Comparison of ENCODE assay signal across 23 cellular contexts in the genomic region with DNA sequence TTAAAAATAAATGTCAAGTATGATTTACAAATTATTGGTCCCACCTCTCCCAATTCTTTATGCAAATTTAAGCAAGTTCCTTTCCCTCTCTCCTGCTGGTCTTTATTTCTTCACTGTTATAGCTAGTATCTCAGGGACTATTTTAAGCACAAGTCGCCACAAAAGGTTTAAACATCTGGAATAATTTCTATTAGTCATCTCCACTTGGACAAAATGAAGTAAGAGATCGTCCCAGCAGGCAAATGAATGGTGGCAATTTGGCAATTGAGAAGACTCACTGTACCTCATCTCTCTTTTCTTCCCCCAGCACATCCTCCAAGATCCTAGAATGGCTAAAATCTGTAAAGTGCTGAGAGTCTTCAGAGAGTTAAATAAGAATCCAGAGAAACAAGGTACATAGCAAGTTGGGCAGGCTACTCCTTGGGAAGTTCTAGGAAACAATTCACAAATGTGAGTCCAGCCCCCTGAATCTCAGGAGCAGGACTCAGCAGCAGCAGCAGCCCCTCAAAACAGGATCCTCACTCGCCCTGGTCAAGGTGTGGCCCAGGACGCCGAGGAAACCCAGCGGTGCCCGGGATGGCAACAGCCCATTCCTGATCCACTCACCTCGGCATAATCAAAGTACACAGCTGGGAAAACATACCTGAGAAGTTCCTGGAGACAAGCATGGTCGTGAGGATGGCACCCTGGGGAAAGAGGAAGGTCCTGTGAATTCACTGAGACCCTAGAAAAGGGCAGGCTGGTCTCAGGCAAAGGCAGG. TPM values are rescaled to one million over a fixed set of nuclear protein-coding genes. Genes with fewer than 3 reads are reported as not detected.
DNase-seq lines count a peak whose midpoint lies in the region; ATAC-seq and TF ChIP-seq lines count a peak whose summit lies in the region.
"Had no signal": no experiment of that assay in that cellular context is flagged by ENCODE, and none has a peak within 500 bp of the region (broad histone marks: within the 10 kb centered on the region; RNA-seq: fewer than 3 reads in every experiment).

No MANE protein-coding gene starts in this region.

- 68 to 69% methylated on average over 9 of the region's 9 CpGs for WGBS in GM23248 (ENCODE audit: low coverage in 1 of 2, low lambda C conversion rate in 2 of 2, missing lambda C conversion rate in 2 of 2), 2 experiments

- no peaks in the 10 kb centered on the region; the same call in 1 of the 2 replicates for H3K36me3 ChIP-seq in GM23248 (ENCODE audit: low read depth)

- H3K4me1 Mint-ChIP-seq in activated T-helper 17 cell treated with anti-CD3 and anti-CD28 coated beads, Interleukin-2, amount 50 U/mL, for 72 hours: no peaks in the 10 kb centered on the region
- H3K4me1 Mint-ChIP-seq in stimulated activated effector memory CD8-positive, alpha-beta T cell treated with anti-CD3 and anti-CD28 coated beads, Interleukin-12 subunit alpha, Interleukin-12 subunit beta, amount 100 ng/mL, for 72 hours: no peaks in the 10 kb centered on the region
- H3K4me1 Mint-ChIP-seq: CD4-positive, alpha-beta memory T cell; immature natural killer cell had no signal

- in situ Hi-C loops in GM23248 (cut with MboI): no loop called here

- ATAC-seq in activated T-helper 17 cell treated with anti-CD3 and anti-CD28 coated beads, Interleukin-2, amount 50 U/mL, for 72 hours (replicated peaks): no peak
- no peak for ATAC-seq in stimulated activated effector memory CD8-positive, alpha-beta T cell treated with anti-CD3 and anti-CD28 coated beads, Interleukin-12 subunit alpha, Interleukin-12 subunit beta, amount 100 ng/mL, for 72 hours
- ATAC-seq in HG03159 (IDR thresholded peaks at IDR 0.05; ENCODE audit: unreplicated experiment): no peak
- ATAC-seq: activated T-cell treated with anti-CD3 and anti-CD28 coated beads, Interleukin-2, amount 50 U/mL, for 4 hours; gastroesophageal sphincter had no signal

- H2AFZ ChIP-seq in GM23248: no peak overlapping the region

- no peaks in the 10 kb centered on the region for H3K27me3 Mint-ChIP-seq in activated T-helper 17 cell treated with anti-CD3 and anti-CD28 coated beads, Interleukin-2, amount 50 U/mL, for 72 hours
- H3K27me3 Mint-ChIP-seq: CD4-positive, alpha-beta memory T cell had no signal

- no peak for TF ChIP-seq CTCF in fibroblast of villous mesenchyme (IDR thresholded peaks at IDR 0.05; ENCODE audit: insufficient read depth, low read depth, low read length)

- no peaks in the 10 kb centered on the region for H3K9me2 ChIP-seq in GM23248 (ENCODE audit: insufficient read depth)

- H3F3A ChIP-seq in GM23248 (ENCODE audit: insufficient read depth): peaks cover 32% of the 10 kb centered on the region

- peaks cover 78% of the 10 kb centered on the region for H3K36me3 Mint-ChIP-seq in activated T-helper 17 cell treated with anti-CD3 and anti-CD28 coated beads, Interleukin-2, amount 50 U/mL, for 72 hours (ENCODE audit: low read depth)
- peaks cover 25% of the 10 kb centered on the region for H3K36me3 Mint-ChIP-seq in stimulated activated effector memory CD8-positive, alpha-beta T cell treated with anti-CD3 and anti-CD28 coated beads, Interleukin-12 subunit alpha, Interleukin-12 subunit beta, amount 100 ng/mL, for 72 hours

- peak overlapping the region; percentile 61 for H3K27ac Mint-ChIP-seq in activated T-helper 17 cell treated with anti-CD3 and anti-CD28 coated beads, Interleukin-2, amount 50 U/mL, for 72 hours
- peak overlapping the region; percentile 23 for H3K27ac Mint-ChIP-seq in stimulated activated effector memory CD8-positive, alpha-beta T cell treated with anti-CD3 and anti-CD28 coated beads, Interleukin-12 subunit alpha, Interleukin-12 subunit beta, amount 100 ng/mL, for 72 hours
- H3K27ac Mint-ChIP-seq: activated naive CD4-positive, alpha-beta T cell treated with anti-CD3 and anti-CD28 coated beads for 36 hours had no signal

- DNase-seq in GM23248 (peak; percentile 79), fibroblast of villous mesenchyme (ENCODE audit: low read depth) (peak; percentile 30), NCI-H146 treated with DMSO at 0.1 percent for 48 hours (lab: John Stamatoyannopoulos, UW; ENCODE audit: unreplicated experiment) (no peak), NCI-H2081 treated with DMSO at 0.1 percent for 48 hours (lab: John Stamatoyannopoulos, UW) (no peak), NCI-H69 (lab: John Stamatoyannopoulos, UW) (no peak)
- no peak for DNase-seq in stimulated activated effector memory CD8-positive, alpha-beta T cell treated with anti-CD3 and anti-CD28 coated beads, Interleukin-12 subunit alpha, Interleukin-12 subunit beta, amount 100 ng/mL, for 72 hours (ENCODE audit: low spot score in 2 of 2)
- DNase-seq: activated CD4-positive, alpha-beta T cell treated with anti-CD3 and anti-CD28 coated beads for 4 hours; activated naive CD4-positive, alpha-beta T cell treated with anti-CD3 and anti-CD28 coated beads for 36 hours; activated T-cell treated with anti-CD3 and anti-CD28 coated beads, Interleukin-2, amount 50 U/mL, for 4 hours; AML-193; amygdala; CD4-positive, alpha-beta memory T cell; hippocampal formation; immature natural killer cell; mesendoderm; NCI-H2029 treated with DMSO at 0.1 percent for 48 hours; NCI-H82; stimulated activated naive CD4-positive, alpha-beta T cell treated with Interleukin-2 at 50 U/mL for 16 hours had no signal

- no peaks in the 10 kb centered on the region for H3K9me3 ChIP-seq in GM23248 (ENCODE audit: low read depth)
- H3K9me3 ChIP-seq: gastroesophageal sphincter had no signal

- H3K4me1 ChIP-seq in GM23248 (ENCODE audit: insufficient read depth): peaks cover 25% of the 10 kb centered on the region

- H3K9me3 Mint-ChIP-seq in activated T-helper 17 cell treated with anti-CD3 and anti-CD28 coated beads, Interleukin-2, amount 50 U/mL, for 72 hours: no peaks in the 10 kb centered on the region
- H3K9me3 Mint-ChIP-seq in stimulated activated effector memory CD8-positive, alpha-beta T cell treated with anti-CD3 and anti-CD28 coated beads, Interleukin-12 subunit alpha, Interleukin-12 subunit beta, amount 100 ng/mL, for 72 hours: no peaks in the 10 kb centered on the region
- H3K9me3 Mint-ChIP-seq: activated naive CD4-positive, alpha-beta T cell treated with anti-CD3 and anti-CD28 coated beads for 36 hours; activated T-cell treated with anti-CD3 and anti-CD28 coated beads, Interleukin-2, amount 50 U/mL, for 4 hours; CD4-positive, alpha-beta memory T cell; immature natural killer cell had no signal

- no peak overlapping the region for H3K4me2 ChIP-seq in GM23248 (ENCODE audit: unreplicated experiment)

- no peaks in the 10 kb centered on the region for H3K79me2 ChIP-seq in GM23248 (ENCODE audit: insufficient read depth)

- no peaks in the 10 kb centered on the region for H3K27me3 ChIP-seq in GM23248 (replicated peaks; ENCODE audit: insufficient read depth)
- H3K27me3 ChIP-seq: gastroesophageal sphincter had no signal

- H3K4me3 ChIP-seq in GM23248: no peak overlapping the region
- no peak overlapping the region for H3K4me3 ChIP-seq in fibroblast of villous mesenchyme (ENCODE audit: low read depth, low read length)
- H3K4me3 ChIP-seq: gastroesophageal sphincter had no signal

- H3K4me3 Mint-ChIP-seq in activated T-helper 17 cell treated with anti-CD3 and anti-CD28 coated beads, Interleukin-2, amount 50 U/mL, for 72 hours: no peak overlapping the region
- no peak overlapping the region for H3K4me3 Mint-ChIP-seq in stimulated activated effector memory CD8-positive, alpha-beta T cell treated with anti-CD3 and anti-CD28 coated beads, Interleukin-12 subunit alpha, Interleukin-12 subunit beta, amount 100 ng/mL, for 72 hours
- H3K4me3 Mint-ChIP-seq: activated naive CD4-positive, alpha-beta T cell treated with anti-CD3 and anti-CD28 coated beads for 36 hours; activated T-cell treated with anti-CD3 and anti-CD28 coated beads, Interleukin-2, amount 50 U/mL, for 4 hours; CD4-positive, alpha-beta memory T cell; immature natural killer cell had no signal

- no peaks in the 10 kb centered on the region for H4K20me1 ChIP-seq in GM23248 (ENCODE audit: insufficient read depth)

- no peak overlapping the region for H3K27ac ChIP-seq in GM23248
- H3K27ac ChIP-seq: epithelial cell of prostate, VCaP had no signal

- H3K9ac ChIP-seq in GM23248: 0 out of 2 replicates have a peak overlapping the region, but pooled peaks have one; percentile 1

RNA-seq across cellular contexts. Expression of a gene that starts 30.3 kb away (rescaled TPM):
- 26.8 and 50.0 TPM in 2 replicates for total RNA-seq in GM23248 (2014; rRNA removed; shearing (Covaris generic))
- polyA plus RNA-seq in GM23248 (2016; fragmentation: Nextera tagmentation; extraction: Ambion mirVana): 27.4 and 30.9 TPM in 2 replicates
- 10 to 100 TPM; 41.2 to 64.0 TPM for total RNA-seq in activated T-helper 17 cell treated with anti-CD3 and anti-CD28 coated beads, Interleukin-2, amount 50 U/mL, for 72 hours
- total RNA-seq in fibroblast of villous mesenchyme: 19.3 and 22.0 TPM in 2 replicates

RNA-seq across cellular contexts. Expression of a gene that starts 32.6 kb away (rescaled TPM):
- 25.7 and 29.1 TPM in 2 replicates for total RNA-seq in GM23248 (2014; rRNA removed; shearing (Covaris generic))
- polyA plus RNA-seq in GM23248 (2016; fragmentation: Nextera tagmentation; extraction: Ambion mirVana): 24.3 and 28.2 TPM in 2 replicates
- 10 to 100 TPM; 19.5 to 23.2 TPM for total RNA-seq in activated T-helper 17 cell treated with anti-CD3 and anti-CD28 coated beads, Interleukin-2, amount 50 U/mL, for 72 hours
- total RNA-seq in fibroblast of villous mesenchyme: 30.6 and 36.7 TPM in 2 replicates

RNA-seq across cellular contexts. Expression of a gene that starts 56.3 kb away (rescaled TPM):
- 44.4 and 61.5 TPM in 2 replicates for total RNA-seq in GM23248 (2014; rRNA removed; shearing (Covaris generic))
- polyA plus RNA-seq in GM23248 (2016; fragmentation: Nextera tagmentation; extraction: Ambion mirVana): 24.3 and 25.5 TPM in 2 replicates
- total RNA-seq in activated T-helper 17 cell treated with anti-CD3 and anti-CD28 coated beads, Interleukin-2, amount 50 U/mL, for 72 hours: 100 to 1,000 TPM in 1 of 2 donors, 10 to 100 TPM in 1; 66.1 to 113 TPM
- total RNA-seq in fibroblast of villous mesenchyme: 70.2 and 82.5 TPM in 2 replicates

RNA-seq across cellular contexts. Expression of a gene that starts 59.9 kb away (rescaled TPM):
- total RNA-seq in GM23248 (2014; rRNA removed; shearing (Covaris generic)): 23.1 and 26.9 TPM in 2 replicates
- 66.3 and 73.0 TPM in 2 replicates for polyA plus RNA-seq in GM23248 (2016; fragmentation: Nextera tagmentation; extraction: Ambion mirVana)
- 10 to 100 TPM; 30.2 to 32.8 TPM for total RNA-seq in activated T-helper 17 cell treated with anti-CD3 and anti-CD28 coated beads, Interleukin-2, amount 50 U/mL, for 72 hours
- 16.8 and 22.5 TPM in 2 replicates for total RNA-seq in fibroblast of villous mesenchyme

Comparison
In these comparisons a context has a peak if more than half of its experiments do, and no peak if none do; other contexts are left out.
1. DNase-seq: peak in GM23248 (single experiment) and fibroblast of villous mesenchyme (single experiment); none in stimulated activated effector memory CD8-positive, alpha-beta T cell treated with anti-CD3 and anti-CD28 coated beads, Interleukin-12 subunit alpha, Interleukin-12 subunit beta, amount 100 ng/mL, for 72 hours (0 of 2), NCI-H146 treated with DMSO at 0.1 percent for 48 hours (single experiment), NCI-H2081 treated with DMSO at 0.1 percent for 48 hours (single experiment) and NCI-H69 (single experiment).